ENCODE assay signal across 32 cellular contexts in genomic region chr1:218488531-218488930, GRCh38.
DNase-seq lines count a peak whose midpoint lies in the region; ATAC-seq and TF ChIP-seq lines count a peak whose summit lies in the region.
"Had no signal": no experiment of that assay in that cellular context is flagged by ENCODE, and none has a peak within 500 bp of the region (broad histone marks: within the 10 kb centered on the region; RNA-seq: fewer than 3 reads in every experiment).

No MANE protein-coding gene starts in this region.

- H3K36me3 Mint-ChIP-seq in endodermal cell (ENCODE audit: low read depth) = no peaks in the 10 kb centered on the region
- H3K36me3 Mint-ChIP-seq: activated CD4-positive, alpha-beta memory T cell treated with anti-CD3 and anti-CD28 coated beads for 36 hours; activated naive CD4-positive, alpha-beta T cell treated with anti-CD3 and anti-CD28 coated beads, Interleukin-2, amount 10 ng/mL, durations not matched to agents 7 days and 5 days; brain; CD8-positive, alpha-beta memory T cell had no signal

- no peak overlapping the region for H4K8ac ChIP-seq in trophoblast cell (ENCODE audit: low read depth, low read length)

- peaks cover 37% of the 10 kb centered on the region for H3F3A ChIP-seq in PC-9 (ENCODE audit: insufficient read depth, low read depth)

- no peak overlapping the region for H2BK12ac ChIP-seq in trophoblast cell (ENCODE audit: low read length)

- POLR2A ChIA-PET in PC-9 (lab: Charles Lee; ENCODE audit: unreplicated experiment) = interaction anchor here (0.7 to 2.3 kb wide), 4 partner anchors 28 to 176 kb away, joined by 4 to 30 read pairs (median 12); partner anchors contain the start of gene TGFB2

- no peak overlapping the region for H3K4ac ChIP-seq in trophoblast cell (ENCODE audit: low read depth, low read length)

- H3K4me1 ChIP-seq in PC-9 (replicated peaks; ENCODE audit: insufficient read depth) (peaks cover 72% of the 10 kb centered on the region), endodermal cell (ENCODE audit: control insufficient read depth, insufficient read depth, low read length) (peaks cover 23% of the 10 kb centered on the region), trophoblast cell (ENCODE audit: control insufficient read depth in 1 of 2, insufficient read depth in 2 of 2, low read length in 2 of 2) (peaks cover 2 to 6% of the 10 kb centered on the region in 2 experiments), tibial artery (peaks cover 0 to 14% (median 6%) of the 10 kb centered on the region in 4 donors)
- H3K4me1 ChIP-seq: BE2C, spleen, vagina had no signal

- no peak overlapping the region for H2BK120ac ChIP-seq in trophoblast cell (ENCODE audit: insufficient read depth, low read length, poor library complexity)

- no peak overlapping the region for H3K23ac ChIP-seq in trophoblast cell (ENCODE audit: low read length)

- no peaks in the 10 kb centered on the region for H4K20me1 ChIP-seq in PC-9 (ENCODE audit: insufficient read depth)

- H2AK5ac ChIP-seq in trophoblast cell (ENCODE audit: low read length) = no peak overlapping the region

- DNase-seq in ELR (ENCODE audit: low read depth) (peak; percentile 38), PC-9 (no peak), endodermal cell (no peak), trophoblast cell (no peak), midbrain (lab: John Stamatoyannopoulos, UW) (no peak), C1 segment of cervical spinal cord (lab: John Stamatoyannopoulos, UW) (no peak), left colon (no peak), tibial artery (no peak)
- DNase-seq: activated CD4-positive, alpha-beta memory T cell treated with anti-CD3 and anti-CD28 coated beads for 36 hours; activated CD4-positive, CD25-positive, alpha-beta regulatory T cell treated with anti-CD3 and anti-CD28 coated beads, Interleukin-2, amount 50 U/mL, for 72 hours; activated CD8-positive, alpha-beta memory T cell treated with anti-CD3 and anti-CD28 coated beads, Interleukin-2, amount 50 U/mL, for 4 hours; activated naive CD4-positive, alpha-beta T cell treated with anti-CD3 and anti-CD28 coated beads, Interleukin-2, amount 10 ng/mL, durations not matched to agents 7 days and 5 days; adrenal gland; BE2C; CD8-positive, alpha-beta memory T cell; dorsolateral prefrontal cortex; gastrocnemius medialis; kidney; NCI-H2107; NCI-H82; pancreas; spleen; stimulated activated CD4-positive, alpha-beta T cell treated with anti-CD3 and anti-CD28 coated beads, Interleukin-2, amount 100 ng/mL, for 24 hours; stimulated activated CD8-positive, alpha-beta memory T cell treated with anti-CD3 and anti-CD28 coated beads, Interleukin-4, amount 100 ng/mL, for 48 hours; stimulated activated naive CD8-positive, alpha-beta T cell treated with anti-CD3 and anti-CD28 coated beads, Interleukin-15, amount 100 ng/mL, for 72 hours had no signal

- H3K14ac ChIP-seq in trophoblast cell (ENCODE audit: low read length) = no peak overlapping the region

- H3K27me3 ChIP-seq in PC-9 (ENCODE audit: insufficient read depth, low read depth) (no peaks in the 10 kb centered on the region), endodermal cell (ENCODE audit: control insufficient read depth, insufficient read depth, low read length, poor library complexity, severe bottlenecking) (no peaks in the 10 kb centered on the region), trophoblast cell (ENCODE audit: insufficient read depth, low read length) (no peaks in the 10 kb centered on the region), tibial artery (no peaks in the 10 kb centered on the region)
- H3K27me3 ChIP-seq: adrenal gland, BE2C, gastrocnemius medialis, pancreas, spleen, vagina had no signal

- peak overlapping the region; percentile 72 for H3K4me2 ChIP-seq in PC-9
- H3K4me2 ChIP-seq in trophoblast cell (ENCODE audit: low read length) = no peak overlapping the region

- H2AFZ ChIP-seq in PC-9 = no peak overlapping the region
- no peak overlapping the region for H2AFZ ChIP-seq in trophoblast cell (ENCODE audit: insufficient read depth, low read length, poor library complexity)

- CTCF ChIA-PET in PC-9 (lab: Charles Lee) = interaction anchor here (0.6 to 0.7 kb wide), 4 partner anchors 9 to 153 kb away, joined by 3 to 4 read pairs (median 3); no protein-coding TSS in a partner anchor

- intact Hi-C loops in PC-9 (cut with micrococcal nuclease; ENCODE audit: unreplicated experiment) = loop anchor here (2.0 to 5.0 kb wide), 4 partner anchors 41 to 578 kb away; partner anchors contain the start of gene TGFB2
- intact Hi-C loops in left colon (cut with DNase I, micrococcal nuclease) = no loop called here
- intact Hi-C loops in tibial artery (cut with DNase I; ENCODE audit: low total_unique reads) = no loop called here

- H3K9ac ChIP-seq in endodermal cell (ENCODE audit: extremely low read depth, low read length, poor library complexity, severe bottlenecking) (no peak overlapping the region), trophoblast cell (ENCODE audit: low read length) (no peak overlapping the region)

- no peak overlapping the region for H3K4me3 ChIP-seq in PC-9
- peak overlapping the region; percentile 54 for H3K4me3 ChIP-seq in endodermal cell (ENCODE audit: low read length)
- H3K4me3 ChIP-seq in trophoblast cell (ENCODE audit: low read depth, low read length) = no peak overlapping the region
- no peak overlapping the region for H3K4me3 ChIP-seq in tibial artery
- H3K4me3 ChIP-seq: adrenal gland, dorsolateral prefrontal cortex, gastrocnemius medialis, GM12878, pancreas, SK-N-MC, spleen, vagina had no signal

- TSS peak; percentile 80 for BruUV-seq in PC-9 (replicated peaks; lab: Mats Ljungman, UMichigan)

- H3K27me3 Mint-ChIP-seq in endodermal cell (ENCODE audit: insufficient read depth) = peaks cover 15% of the 10 kb centered on the region
- H3K27me3 Mint-ChIP-seq: activated naive CD4-positive, alpha-beta T cell treated with anti-CD3 and anti-CD28 coated beads, Interleukin-2, amount 10 ng/mL, durations not matched to agents 7 days and 5 days; brain; CD8-positive, alpha-beta memory T cell had no signal

- peaks cover 35% of the 10 kb centered on the region for H3K4me1 Mint-ChIP-seq in endodermal cell
- H3K4me1 Mint-ChIP-seq: activated naive CD4-positive, alpha-beta T cell treated with anti-CD3 and anti-CD28 coated beads, Interleukin-2, amount 10 ng/mL, durations not matched to agents 7 days and 5 days; CD8-positive, alpha-beta memory T cell; stimulated activated naive CD8-positive, alpha-beta T cell treated with anti-CD3 and anti-CD28 coated beads, Interleukin-15, amount 100 ng/mL, for 72 hours had no signal

- H3K9me3 Mint-ChIP-seq in endodermal cell = no peaks in the 10 kb centered on the region
- H3K9me3 Mint-ChIP-seq: activated CD4-positive, alpha-beta memory T cell treated with anti-CD3 and anti-CD28 coated beads for 36 hours; activated naive CD4-positive, alpha-beta T cell treated with anti-CD3 and anti-CD28 coated beads, Interleukin-2, amount 10 ng/mL, durations not matched to agents 7 days and 5 days; stimulated activated naive CD8-positive, alpha-beta T cell treated with anti-CD3 and anti-CD28 coated beads, Interleukin-15, amount 100 ng/mL, for 72 hours; T-helper 1 cell treated with Interleukin-12 subunit alpha and Interleukin-12 subunit beta and Interleukin-4 antibody, amounts not matched to agents 30 μg/mL and 1 μg/mL, for 36 hours had no signal

- no peak overlapping the region for H4K12ac ChIP-seq in trophoblast cell (ENCODE audit: low read depth, low read length)

- no peak overlapping the region for H3K27ac Mint-ChIP-seq in endodermal cell
- H3K27ac Mint-ChIP-seq: activated CD4-positive, alpha-beta memory T cell treated with anti-CD3 and anti-CD28 coated beads for 36 hours; activated naive CD4-positive, alpha-beta T cell treated with anti-CD3 and anti-CD28 coated beads, Interleukin-2, amount 10 ng/mL, durations not matched to agents 7 days and 5 days; stimulated activated naive CD8-positive, alpha-beta T cell treated with anti-CD3 and anti-CD28 coated beads, Interleukin-15, amount 100 ng/mL, for 72 hours; T-helper 1 cell treated with Interleukin-12 subunit alpha and Interleukin-12 subunit beta and Interleukin-4 antibody, amounts not matched to agents 30 μg/mL and 1 μg/mL, for 36 hours had no signal

- TF ChIP-seq CTCF in PC-9 (conservative IDR thresholded peaks at IDR 0.05) (no peak), endodermal cell (conservative IDR thresholded peaks at IDR 0.05) (no peak), tibial artery (IDR thresholded peaks at IDR 0.05) (no peak)

- H3K27ac ChIP-seq in PC-9 (peak overlapping the region; percentile 92), endodermal cell (ENCODE audit: low read depth, low read length) (no peak overlapping the region), trophoblast cell (ENCODE audit: low read depth, low read length) (peak overlapping the region; percentile 72), tibial artery (no peak overlapping the region)
- H3K27ac ChIP-seq: adrenal gland, dorsolateral prefrontal cortex, gastrocnemius medialis, RWPE1, SK-N-MC, spleen, vagina had no signal

- H3K9me3 ChIP-seq in PC-9 (ENCODE audit: insufficient read depth, low read depth) = peaks cover 22% of the 10 kb centered on the region
- H3K9me3 ChIP-seq in endodermal cell (ENCODE audit: control insufficient read depth, low read length) = no peaks in the 10 kb centered on the region
- H3K9me3 ChIP-seq in trophoblast cell (ENCODE audit: insufficient read depth, low read depth, low read length) = no peaks in the 10 kb centered on the region
- H3K9me3 ChIP-seq in tibial artery = no peaks in the 10 kb centered on the region
- H3K9me3 ChIP-seq: adrenal gland, BE2C, gastrocnemius medialis, pancreas, spleen, vagina had no signal

- H3K18ac ChIP-seq in trophoblast cell (ENCODE audit: low read length) = no peak overlapping the region

- H3K9me2 ChIP-seq in PC-9 (ENCODE audit: insufficient read depth) = no peaks in the 10 kb centered on the region

- 90 to 100% methylated on average over 1 to 3 of the region's 3 CpGs for WGBS in endodermal cell (ENCODE audit: insufficient coverage in 1 of 2, insufficient read length in 1 of 2), 2 experiments
- WGBS in trophoblast cell (ENCODE audit: extremely low coverage, insufficient coverage, insufficient read length) = no CpG with 5 or more reads among the region's 3 CpGs

- H3K79me2 ChIP-seq in PC-9 (ENCODE audit: low read depth) (no peaks in the 10 kb centered on the region), trophoblast cell (ENCODE audit: control insufficient read depth, insufficient read depth, low read length, poor library complexity) (peaks cover 3% of the 10 kb centered on the region)

- ATAC-seq in left colon = no peak
- ATAC-seq: gastrocnemius medialis; GM12878; HepG2; stimulated activated naive CD8-positive, alpha-beta T cell treated with anti-CD3 and anti-CD28 coated beads, Interleukin-15, amount 100 ng/mL, for 72 hours had no signal

- no peak overlapping the region for H4K91ac ChIP-seq in trophoblast cell (ENCODE audit: low read depth, low read length)

- no peak overlapping the region for H2BK5ac ChIP-seq in trophoblast cell (ENCODE audit: low read depth, low read length, poor library complexity)

- H3K36me3 ChIP-seq in PC-9 (ENCODE audit: low read depth) (peaks cover 1% of the 10 kb centered on the region; the same call in 1 of the 2 replicates), endodermal cell (ENCODE audit: control insufficient read depth, insufficient read depth, low read length) (no peaks in the 10 kb centered on the region), trophoblast cell (ENCODE audit: control insufficient read depth in 1 of 2, insufficient read depth in 2 of 2, low read length in 2 of 2) (no peaks in the 10 kb centered on the region), tibial artery (no peaks in the 10 kb centered on the region)
- H3K36me3 ChIP-seq: adrenal gland, BE2C, gastrocnemius medialis, pancreas, spleen, vagina had no signal

- H3K79me1 ChIP-seq in trophoblast cell (ENCODE audit: low read length) = peaks cover 25% of the 10 kb centered on the region

- H3K4me3 Mint-ChIP-seq in endodermal cell = no peak overlapping the region
- H3K4me3 Mint-ChIP-seq: activated CD4-positive, alpha-beta memory T cell treated with anti-CD3 and anti-CD28 coated beads for 36 hours; activated naive CD4-positive, alpha-beta T cell treated with anti-CD3 and anti-CD28 coated beads, Interleukin-2, amount 10 ng/mL, durations not matched to agents 7 days and 5 days; brain; CD8-positive, alpha-beta memory T cell; stimulated activated naive CD8-positive, alpha-beta T cell treated with anti-CD3 and anti-CD28 coated beads, Interleukin-15, amount 100 ng/mL, for 72 hours; T-helper 1 cell treated with Interleukin-12 subunit alpha and Interleukin-12 subunit beta and Interleukin-4 antibody, amounts not matched to agents 30 μg/mL and 1 μg/mL, for 36 hours had no signal

Comparison
In these comparisons a context has a peak if more than half of its experiments do, and no peak if none do; other contexts are left out.
1. H3K27ac ChIP-seq: peak in PC-9 (single experiment) and trophoblast cell (single experiment); none in endodermal cell (single experiment) and tibial artery (0 of 2).